20 cellular contexts compared by ENCODE assay signal in genomic region chr7:157238087-157238486, GRCh38.
DNase-seq lines count a peak whose midpoint lies in the region; ATAC-seq, FAIRE-seq and TF ChIP-seq lines count a peak whose summit lies in the region.
"Had no signal": no experiment of that assay in that cellular context is flagged by ENCODE, and none has a peak within 500 bp of the region (broad histone marks: within the 10 kb centered on the region; RNA-seq: fewer than 3 reads in every experiment).

No MANE protein-coding gene starts in this region.

- peak overlapping the region in 3 of 10 donors; percentile 36 to 79 (median 62) for H3K27ac Mint-ChIP-seq in naive thymus-derived CD8-positive, alpha-beta T cell
- H3K27ac Mint-ChIP-seq: natural killer cell; stimulated activated naive B cell treated with anti-CD40 and anti-IgM and Interleukin-4, amounts not matched to agents 10 μg/mL and 1 μg/mL and 100 μg/mL, for 72 hours had no signal

- FAIRE-seq in keratinocyte (lab: Jason Lieb, UNC) = no peak
- FAIRE-seq: endothelial cell of umbilical vein had no signal

- H2AFZ ChIP-seq in keratinocyte (ENCODE audit: control insufficient read depth, low read length) = no peak overlapping the region

- no peak overlapping the region for H3K4me3 Mint-ChIP-seq in naive thymus-derived CD8-positive, alpha-beta T cell
- H3K4me3 Mint-ChIP-seq: brain; natural killer cell; stimulated activated naive B cell treated with anti-CD40 and anti-IgM and Interleukin-4, amounts not matched to agents 10 μg/mL and 1 μg/mL and 100 μg/mL, for 72 hours had no signal

- no peak overlapping the region for H3K27ac ChIP-seq in C4-2B
- H3K27ac ChIP-seq in keratinocyte (ENCODE audit: control insufficient read depth, insufficient read depth, low read length) = no peak overlapping the region
- H3K27ac ChIP-seq: heart left ventricle, Peyer's patch had no signal

- in situ Hi-C loops in astrocyte of the cerebellum (cut with HindIII; ENCODE audit: low sequenced_read_pairs) = no loop called here

- H3K9me3 Mint-ChIP-seq in naive thymus-derived CD8-positive, alpha-beta T cell = no peaks in the 10 kb centered on the region
- H3K9me3 Mint-ChIP-seq: natural killer cell had no signal

- H3K4me3 ChIP-seq in astrocyte of the cerebellum (ENCODE audit: low read depth, low read length) (no peak overlapping the region), keratinocyte (ENCODE audit: control insufficient read depth in 2 of 3, extremely low read depth in 1 of 3, insufficient read depth in 2 of 3, low read depth in 1 of 3, low read length in 3 of 3) (no peak overlapping the region)
- H3K4me3 ChIP-seq: HAP-1, heart left ventricle, Peyer's patch had no signal

- H3K4me1 ChIP-seq in keratinocyte (ENCODE audit: control insufficient read depth, extremely low read depth, insufficient read depth, low read length) = no peaks in the 10 kb centered on the region
- H3K4me1 ChIP-seq: HAP-1, heart left ventricle, Peyer's patch had no signal

- peak; percentile 41 for DNase-seq in HEK293T (ENCODE audit: extremely low spot score)
- no peak for DNase-seq in astrocyte of the cerebellum (ENCODE audit: low read depth)
- DNase-seq in keratinocyte (ENCODE audit: low read depth, low spot score) = no peak
- DNase-seq in RPMI8226 = no peak
- no peak for DNase-seq in DMS114 treated with DMSO at 0.1 percent for 48 hours (lab: John Stamatoyannopoulos, UW; ENCODE audit: unreplicated experiment)
- DNase-seq in NCI-H187 (lab: John Stamatoyannopoulos, UW) = no peak
- no peak for DNase-seq in naive thymus-derived CD8-positive, alpha-beta T cell
- DNase-seq: activated CD4-positive, alpha-beta T cell treated with anti-CD3 and anti-CD28 coated beads, Interleukin-2, amount 50 U/mL, for 1 hour; activated effector memory CD4-positive, alpha-beta T cell treated with Interleukin-2 at 50 U/mL for 16 hours; heart left ventricle; natural killer cell; NCI-H345; Peyer's patch; right cardiac atrium; stimulated activated CD4-positive, alpha-beta T cell treated with anti-CD3 and anti-CD28 coated beads, Interleukin-4, amount 100 ng/mL, for 1 hour; stimulated activated naive B cell treated with anti-CD40 and anti-IgM and Interleukin-4, amounts not matched to agents 10 μg/mL and 1 μg/mL and 100 μg/mL, for 72 hours had no signal

- H3K9ac ChIP-seq in keratinocyte (ENCODE audit: control insufficient read depth, extremely low read depth, insufficient read depth, low read length) = no peak overlapping the region

- peaks cover 0 to 13% (median 4%) of the 10 kb centered on the region in 4 donors for H3K4me1 Mint-ChIP-seq in naive thymus-derived CD8-positive, alpha-beta T cell
- H3K4me1 Mint-ChIP-seq: brain had no signal

- H3K27me3 ChIP-seq in keratinocyte (ENCODE audit: control insufficient read depth, extremely low read depth, insufficient read depth, low read length) = no peaks in the 10 kb centered on the region
- H3K27me3 ChIP-seq: heart left ventricle, Peyer's patch had no signal

- POLR2A ChIA-PET in HEK293T (lab: Yijun Ruan, JAX) = no interaction called here
- POLR2A ChIA-PET in naive thymus-derived CD8-positive, alpha-beta T cell (lab: Charles Lee) = interaction anchor here (0.6 kb wide), 1 partner anchor 313 kb away, joined by 3 read pairs; no protein-coding TSS in a partner anchor

- dilution Hi-C loops in keratinocyte (cut with MboI; ENCODE audit: extremely low pct_ligation_motif_present, low sequenced_read_pairs) = no loop called here

- H4K20me1 ChIP-seq in keratinocyte (ENCODE audit: control insufficient read depth, extremely low read depth, insufficient read depth, low read length) = peaks cover 6% of the 10 kb centered on the region

- H3K36me3 Mint-ChIP-seq in naive thymus-derived CD8-positive, alpha-beta T cell = peaks cover 8 to 52% (median 13%) of the 10 kb centered on the region in 3 donors

- no peaks in the 10 kb centered on the region for H3K9me1 ChIP-seq in keratinocyte (ENCODE audit: control insufficient read depth, extremely low read depth, insufficient read depth, low read length)

- ATAC-seq in naive thymus-derived CD8-positive, alpha-beta T cell = no peak
- ATAC-seq: natural killer cell; right cardiac atrium; stimulated activated naive B cell treated with anti-CD40 and anti-IgM and Interleukin-4, amounts not matched to agents 10 μg/mL and 1 μg/mL and 100 μg/mL, for 72 hours had no signal

- no peak overlapping the region for H3K4me2 ChIP-seq in keratinocyte (ENCODE audit: control insufficient read depth, extremely low read depth, insufficient read depth, low read depth, low read length)

- H3K79me2 ChIP-seq in keratinocyte (ENCODE audit: control insufficient read depth, insufficient read depth, low read length) = peaks cover 23% of the 10 kb centered on the region

- CTCF ChIA-PET in HEK293T (lab: Yijun Ruan, JAX) = interaction anchor here (1.1 kb wide), 1 partner anchor 108 kb away, joined by 3 read pairs; no protein-coding TSS in a partner anchor

- peaks cover 17 to 18% of the 10 kb centered on the region in 2 experiments for H3K36me3 ChIP-seq in keratinocyte (ENCODE audit: control insufficient read depth in 2 of 2, extremely low read depth in 1 of 2, insufficient read depth in 2 of 2, low read length in 2 of 2)

- H3K27me3 Mint-ChIP-seq in naive thymus-derived CD8-positive, alpha-beta T cell = no peaks in the 10 kb centered on the region
- H3K27me3 Mint-ChIP-seq: brain; stimulated activated naive B cell treated with anti-CD40 and anti-IgM and Interleukin-4, amounts not matched to agents 10 μg/mL and 1 μg/mL and 100 μg/mL, for 72 hours had no signal

- no peaks in the 10 kb centered on the region for H3K9me3 ChIP-seq in keratinocyte (ENCODE audit: control insufficient read depth, low read depth, low read length)
- H3K9me3 ChIP-seq: HAP-1, heart left ventricle, Peyer's patch had no signal

- TF ChIP-seq CTCF in C4-2B (conservative IDR thresholded peaks at IDR 0.05) = peak; percentile 36
- TF ChIP-seq CTCF in astrocyte of the cerebellum (IDR thresholded peaks at IDR 0.05; ENCODE audit: low read depth, low read length, missing control alignments) = peak; percentile 57
- peak in 2 of 3 experiments; percentile 21 to 46 for TF ChIP-seq CTCF in keratinocyte (optimal IDR thresholded peaks at IDR 0.05 in 1 of 3, IDR thresholded peaks at IDR 0.05 in 1 of 3, conservative IDR thresholded peaks at IDR 0.05 in 1 of 3; ENCODE audit: extremely low read depth in 1 of 3, insufficient read depth in 2 of 3, low read length in 3 of 3)

TF ChIP-seq in HEK293T, 16 proteins besides CTCF, POLR2A, EP300 and RAD21:
- no peak for TF ChIP-seq SUZ12 (IDR thresholded peaks at IDR 0.05)
- no peak for TF ChIP-seq BHLHE40 (IDR thresholded peaks at IDR 0.05; ENCODE audit: borderline replicate concordance)
- no peak for TF ChIP-seq ELF4 (IDR thresholded peaks at IDR 0.05)
- no peak for TF ChIP-seq SP1 (IDR thresholded peaks at IDR 0.05)
- no peak for TF ChIP-seq FOXM1 (IDR thresholded peaks at IDR 0.05; ENCODE audit: borderline replicate concordance)
- TF ChIP-seq HDGF (IDR thresholded peaks at IDR 0.05; ENCODE audit: borderline replicate concordance) = no peak
- no peak for TF ChIP-seq ZNF384 (IDR thresholded peaks at IDR 0.05)
- TF ChIP-seq FOXA1 (IDR thresholded peaks at IDR 0.05) = no peak
